Comparison of ENCODE assay signal across 8 cellular contexts in the genomic region with DNA sequence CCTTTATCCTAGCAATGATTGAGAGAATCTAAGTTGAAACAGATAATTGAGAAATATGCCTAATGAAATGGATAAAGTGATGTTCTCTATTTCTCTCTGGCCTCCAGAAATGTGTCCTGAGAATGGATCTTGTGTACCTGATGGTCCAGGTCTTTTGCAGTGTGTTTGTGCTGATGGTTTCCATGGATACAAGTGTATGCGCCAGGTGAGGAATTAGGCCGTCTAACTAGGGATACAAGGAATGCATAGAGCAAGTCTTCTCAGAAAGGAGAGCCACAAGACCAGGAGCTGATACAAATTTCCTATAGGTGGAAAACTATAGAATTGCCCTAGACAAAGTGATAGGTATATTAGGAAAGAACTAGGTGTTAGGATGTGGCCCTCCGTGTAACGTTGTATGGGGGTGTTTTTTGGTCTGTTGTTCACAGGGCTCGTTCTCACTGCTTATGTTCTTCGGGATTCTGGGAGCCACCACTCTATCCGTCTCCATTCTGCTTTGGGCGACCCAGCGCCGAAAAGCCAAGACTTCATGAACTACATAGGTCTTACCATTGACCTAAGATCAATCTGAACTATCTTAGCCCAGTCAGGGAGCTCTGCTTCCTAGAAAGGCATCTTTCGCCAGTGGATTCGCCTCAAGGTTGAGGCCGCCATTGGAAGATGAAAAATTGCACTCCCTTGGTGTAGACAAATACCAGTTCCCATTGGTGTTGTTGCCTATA. TPM values are rescaled to one million over a fixed set of nuclear protein-coding genes. Genes with fewer than 3 reads are reported as not detected.
A peak's percentile ranks its signal among the peaks of the same experiment; 100 is the strongest.
DNase-seq lines count a peak whose midpoint lies in the region; ATAC-seq, FAIRE-seq and TF ChIP-seq lines count a peak whose summit lies in the region.

No MANE protein-coding gene starts in this region.

- TF ChIP-seq CTCF in A549 (IDR thresholded peaks at IDR 0.05) = no peak
- no peak for TF ChIP-seq CTCF in HFFc6 (IDR thresholded peaks at IDR 0.05)
- no peak for TF ChIP-seq CTCF in breast epithelium (IDR thresholded peaks at IDR 0.05)

- TF ChIP-seq RAD21 in A549 (conservative IDR thresholded peaks at IDR 0.05 in 1 of 2, IDR thresholded peaks at IDR 0.05 in 1 of 2) = no peak

- peak overlapping the region; percentile 95 for H3K4me3 Mint-ChIP-seq in HFFc6

- H3K4me3 ChIP-seq in A549 (peak overlapping the region; percentile 65), breast epithelium (peak overlapping the region; percentile 58 to 81 (median 67)), mucosa of stomach (ENCODE audit: low read length) (peak overlapping the region; percentile 26)

- CTCF ChIA-PET in A549 (lab: Yijun Ruan, JAX) = interaction anchor here (0.7 to 1.8 kb wide), 6 partner anchors 23 to 115 kb away, joined by 3 to 10 read pairs (median 4); no protein-coding TSS in a partner anchor

- no peaks in the 10 kb centered on the region for H3K36me3 ChIP-seq in breast epithelium
- no peaks in the 10 kb centered on the region for H3K36me3 ChIP-seq in mucosa of stomach (ENCODE audit: control insufficient read depth, insufficient read depth, low read length)

- H3K27me3 ChIP-seq in breast epithelium (no peaks in the 10 kb centered on the region), mucosa of stomach (ENCODE audit: control insufficient read depth, insufficient read depth, low read length) (no peaks in the 10 kb centered on the region)

- WGBS in A549 (ENCODE audit: missing lambda C conversion rate) = 66% methylated on average over 13 of the region's 13 CpGs

- H3K27ac ChIP-seq in A549 (peak overlapping the region; percentile 94 to 95), breast epithelium (peak overlapping the region; percentile 69 to 77)

- TF ChIP-seq EP300 in A549 (IDR thresholded peaks at IDR 0.05) = no peak

- H3K4me1 Mint-ChIP-seq in HFFc6 (ENCODE audit: low read depth) = peaks cover 59% of the 10 kb centered on the region

- H3K36me3 Mint-ChIP-seq in HFFc6 (ENCODE audit: low read depth) = peaks cover 48% of the 10 kb centered on the region

- ATAC-seq in A549 = 0 out of 6 replicates have a peak, but pooled peaks of 1 of the 2 experiments have one; percentile 1

- TF ChIP-seq POLR2A in A549 (IDR thresholded peaks at IDR 0.05; ENCODE audit: low read length) = no peak
- no peak for TF ChIP-seq POLR2A in breast epithelium (IDR thresholded peaks at IDR 0.05)

- intact Hi-C loops in breast epithelium (cut with DNase I; ENCODE audit: low total_unique reads) = loop anchor here (5.0 kb wide), 1 partner anchor 39 kb away; no protein-coding TSS in a partner anchor

- no peaks in the 10 kb centered on the region for H3K9me3 Mint-ChIP-seq in HFFc6

- H3K27me3 Mint-ChIP-seq in HFFc6 (ENCODE audit: insufficient read depth) = peaks cover 8% of the 10 kb centered on the region

- H3K9me3 ChIP-seq in A549 = no peaks in the 10 kb centered on the region
- no peaks in the 10 kb centered on the region for H3K9me3 ChIP-seq in breast epithelium
- no peaks in the 10 kb centered on the region for H3K9me3 ChIP-seq in mucosa of stomach (ENCODE audit: control insufficient read depth, low read length)

- FAIRE-seq in A549 (lab: Jason Lieb, UNC) = no peak

- POLR2A ChIA-PET in A549 (lab: Yijun Ruan, JAX) = interaction anchor here (1.4 kb wide), 1 partner anchor 10 kb away, joined by 5 read pairs; no protein-coding TSS in a partner anchor

- H3K27ac Mint-ChIP-seq in HFFc6 = peak overlapping the region; percentile 91

- H3K4me1 ChIP-seq in A549 (peaks cover 28% of the 10 kb centered on the region), breast epithelium (peaks cover 0 to 9% of the 10 kb centered on the region in 2 donors), mucosa of stomach (ENCODE audit: control insufficient read depth, insufficient read depth, low read length) (peaks cover 16% of the 10 kb centered on the region)

- peak overlapping the region; percentile 64 for H3K9ac ChIP-seq in mucosa of stomach (ENCODE audit: low read length)

- DNase-seq in A549 (ENCODE audit: low read depth in 1 of 2, low spot score in 1 of 2) = no peak
- DNase-seq in HFFc6 = no peak
- DNase-seq in breast epithelium (ENCODE audit: low spot score in 2 of 2) = no peak
- DNase-seq in GM03348 (ENCODE audit: low spot score) = no peak
- DNase-seq in DMS153 treated with DMSO at 0.1 percent for 48 hours (lab: John Stamatoyannopoulos, UW; ENCODE audit: unreplicated experiment) = no peak
- no peak for DNase-seq in islet precursor cell
- DNase-seq in A172 (ENCODE audit: low spot score) = no peak

- peak overlapping the region; percentile 88 for H3K4me2 ChIP-seq in A549

TF ChIP-seq in A549, 52 proteins besides CTCF, POLR2A, EP300 and RAD21 (continues in another document):
- TF ChIP-seq, protein P1, sequence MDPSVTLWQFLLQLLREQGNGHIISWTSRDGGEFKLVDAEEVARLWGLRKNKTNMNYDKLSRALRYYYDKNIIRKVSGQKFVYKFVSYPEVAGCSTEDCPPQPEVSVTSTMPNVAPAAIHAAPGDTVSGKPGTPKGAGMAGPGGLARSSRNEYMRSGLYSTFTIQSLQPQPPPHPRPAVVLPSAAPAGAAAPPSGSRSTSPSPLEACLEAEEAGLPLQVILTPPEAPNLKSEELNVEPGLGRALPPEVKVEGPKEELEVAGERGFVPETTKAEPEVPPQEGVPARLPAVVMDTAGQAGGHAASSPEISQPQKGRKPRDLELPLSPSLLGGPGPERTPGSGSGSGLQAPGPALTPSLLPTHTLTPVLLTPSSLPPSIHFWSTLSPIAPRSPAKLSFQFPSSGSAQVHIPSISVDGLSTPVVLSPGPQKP (IDR thresholded peaks at IDR 0.05; ENCODE audit: low read depth, low read length) = no peak
- TF ChIP-seq ZSCAN20 (CRISPR knock-in tag; IDR thresholded peaks at IDR 0.05) = no peak
- TF ChIP-seq PHF8 (IDR thresholded peaks at IDR 0.05; ENCODE audit: borderline replicate concordance, low read depth) = no peak

RNA-seq across cellular contexts. Expression of a gene that starts 0.6 kb away (rescaled TPM):
- polyA plus RNA-seq in A549 (2011; rRNA removed) (50.5 and 61.8 TPM in 2 replicates), A549 (2017; fragmentation: RNase III; extraction: RNeasy Plus Mini Kit Qiagen cat#74134 plus additional on column Dnase treatment) (69.3 to 71.2 TPM (median 70.2 TPM) in 3 replicates)
- 94.4 and 103 TPM in 2 replicates for polyA plus RNA-seq in A549 (2012; cell fraction: cytosol; rRNA removed)
- 380 and 516 TPM in 2 replicates for polyA plus RNA-seq in A549 (2012; cell fraction: nucleus; rRNA removed)
- 356 and 439 TPM in 2 replicates for polyA minus RNA-seq in A549 (2011; rRNA and poly(A)+ RNA removed)
- 10 to 100 TPM; 38.3 to 46.9 (median 42.8) TPM for total RNA-seq in HFFc6 (2021; fragmentation: NEBNext Ultra II Directional; extraction: Animal tissue kit (Norgen Biotek cat#: 25700))
- 10 to 100 TPM; 15.5 to 33.4 (median 17.3) TPM for total RNA-seq in breast epithelium
- 27.5 and 30.9 TPM in 2 replicates for total RNA-seq in A172 (2014; rRNA removed; shearing (Covaris generic))

RNA-seq across cellular contexts. Expression of a gene that starts 4.5 kb away (rescaled TPM):
- polyA plus RNA-seq in A549 (2011; rRNA removed) (86.7 and 104 TPM in 2 replicates), A549 (2017; fragmentation: RNase III; extraction: RNeasy Plus Mini Kit Qiagen cat#74134 plus additional on column Dnase treatment) (77.2 to 86.6 TPM (median 82.7 TPM) in 3 replicates)
- 137 and 146 TPM in 2 replicates for polyA plus RNA-seq in A549 (2012; cell fraction: cytosol; rRNA removed)
- 401 and 438 TPM in 2 replicates for polyA plus RNA-seq in A549 (2012; cell fraction: nucleus; rRNA removed)
- polyA minus RNA-seq in A549 (2011; rRNA and poly(A)+ RNA removed) = 190 and 218 TPM in 2 replicates
- 10 to 100 TPM; 23.6 to 32.6 (median 25.5) TPM for total RNA-seq in HFFc6 (2021; fragmentation: NEBNext Ultra II Directional; extraction: Animal tissue kit (Norgen Biotek cat#: 25700))
- 10 to 100 TPM; 43.4 to 86.2 (median 84.9) TPM for total RNA-seq in breast epithelium
- 41.8 and 67.4 TPM in 2 replicates for total RNA-seq in A172 (2014; rRNA removed; shearing (Covaris generic))

RNA-seq across cellular contexts. Expression of a gene that starts 4.7 kb away (rescaled TPM):
- polyA plus RNA-seq in A549 (2011; rRNA removed) (346 and 429 TPM in 2 replicates), A549 (2017; fragmentation: RNase III; extraction: RNeasy Plus Mini Kit Qiagen cat#74134 plus additional on column Dnase treatment) (166 to 176 TPM (median 172 TPM) in 3 replicates)
- 218 and 250 TPM in 2 replicates for polyA plus RNA-seq in A549 (2012; cell fraction: cytosol; rRNA removed)
- polyA plus RNA-seq in A549 (2012; cell fraction: nucleus; rRNA removed) = 161 and 276 TPM in 2 replicates
- polyA minus RNA-seq in A549 (2011; rRNA and poly(A)+ RNA removed) = 165 and 193 TPM in 2 replicates
- 100 to 1,000 TPM in 5 of 6 experiments, 10 to 100 TPM in 1; 98.8 to 123 (median 116) TPM for total RNA-seq in HFFc6 (2021; fragmentation: NEBNext Ultra II Directional; extraction: Animal tissue kit (Norgen Biotek cat#: 25700))
- total RNA-seq in breast epithelium = 100 to 1,000 TPM; 146 to 243 (median 177) TPM
- total RNA-seq in A172 (2014; rRNA removed; shearing (Covaris generic)) = 191 and 231 TPM in 2 replicates

RNA-seq across cellular contexts. Expression of a gene that starts 46.3 kb away (rescaled TPM):
- polyA plus RNA-seq in A549 (2011; rRNA removed) = 0.90 and 0.97 TPM in 2 replicates
- 3.9 and 5.7 TPM in 2 replicates for polyA plus RNA-seq in A549 (2012; cell fraction: cytosol; rRNA removed)
- polyA plus RNA-seq in A549 (2012; cell fraction: nucleus; rRNA removed) = 8.7 TPM in 2 replicates
- 1.6 to 1.9 TPM (median 1.7 TPM) in 3 replicates for polyA plus RNA-seq in A549 (2017; fragmentation: RNase III; extraction: RNeasy Plus Mini Kit Qiagen cat#74134 plus additional on column Dnase treatment)
- polyA minus RNA-seq in A549 (2011; rRNA and poly(A)+ RNA removed) = 0.87 and 0.88 TPM in 2 replicates
- not detected for total RNA-seq in HFFc6 (2021; fragmentation: NEBNext Ultra II Directional; extraction: Animal tissue kit (Norgen Biotek cat#: 25700))
- under 1 TPM in 1 of 3 donors, not detected in 2; 0.33 TPM for total RNA-seq in breast epithelium
- 3.2 and 6.5 TPM in 2 replicates for total RNA-seq in A172 (2014; rRNA removed; shearing (Covaris generic))

RNA-seq across cellular contexts. Expression of a gene that starts 58.7 kb away (rescaled TPM):
- polyA plus RNA-seq in A549 (2011; rRNA removed) (0.12 TPM in 1 of 2 replicates, not detected in the other), A549 (2017; fragmentation: RNase III; extraction: RNeasy Plus Mini Kit Qiagen cat#74134 plus additional on column Dnase treatment) (not detected in 3 replicates)
- not detected in 2 replicates for polyA plus RNA-seq in A549 (2012; cell fraction: cytosol; rRNA removed)
- polyA plus RNA-seq in A549 (2012; cell fraction: nucleus; rRNA removed) = not detected in 2 replicates
- not detected in 2 replicates for polyA minus RNA-seq in A549 (2011; rRNA and poly(A)+ RNA removed)
- not detected for total RNA-seq in HFFc6 (2021; fragmentation: NEBNext Ultra II Directional; extraction: Animal tissue kit (Norgen Biotek cat#: 25700))
- not detected for total RNA-seq in breast epithelium
- total RNA-seq in A172 (2014; rRNA removed; shearing (Covaris generic)) = not detected in 2 replicates
